In the genomic region with DNA sequence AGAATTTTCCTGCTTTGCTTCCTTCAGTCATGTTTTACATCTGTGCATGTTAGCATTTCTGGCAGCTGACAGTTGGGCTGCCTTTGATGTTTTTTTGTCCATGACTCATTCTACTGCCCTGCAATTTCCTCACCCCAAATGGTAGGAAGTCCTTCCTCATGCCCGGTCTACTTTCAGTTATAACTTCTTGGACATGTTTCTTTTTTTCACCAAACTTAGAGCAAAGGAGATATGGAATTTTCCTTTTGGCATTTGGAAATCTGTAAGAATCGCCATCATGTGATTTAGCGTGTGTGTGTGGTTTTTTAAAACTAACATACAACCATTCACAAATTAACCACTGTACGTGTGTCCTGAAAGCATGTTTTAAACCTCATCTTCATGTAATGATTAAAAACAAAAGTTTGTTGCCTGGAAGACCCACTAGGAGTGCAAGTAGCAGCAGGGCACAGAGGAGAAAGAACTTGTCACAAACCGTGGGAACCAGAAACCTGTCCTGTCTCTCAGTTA, we compare ENCODE assay signal across 8 cellular contexts.
DNase-seq lines count a peak whose midpoint lies in the region; ATAC-seq and TF ChIP-seq lines count a peak whose summit lies in the region.

No MANE protein-coding gene starts in this region.

- no peaks in the 10 kb centered on the region for H3K9me3 ChIP-seq in stomach
- no peaks in the 10 kb centered on the region for H3K9me3 ChIP-seq in Karpas-422 (ENCODE audit: low read length)

- no peak overlapping the region for H3K4me2 ChIP-seq in Karpas-422 (ENCODE audit: low read depth, low read length, poor library complexity, severe bottlenecking)

- ATAC-seq in HG03103 (IDR thresholded peaks at IDR 0.05; ENCODE audit: low read depth, unreplicated experiment): peak; percentile 75

- no peaks in the 10 kb centered on the region for H4K20me1 ChIP-seq in Karpas-422 (ENCODE audit: insufficient read depth, low read depth, low read length)

- H3K27me3 Mint-ChIP-seq in activated CD4-positive, alpha-beta T cell treated with anti-CD3 and anti-CD28 coated beads, Interleukin-2, amount 10 ng/mL, durations not matched to agents 24 days and 14 days: no peaks in the 10 kb centered on the region
- H3K27me3 Mint-ChIP-seq in activated naive CD8-positive, alpha-beta T cell treated with anti-CD3 and anti-CD28 coated beads for 36 hours: no peaks in the 10 kb centered on the region

- H3K4me3 ChIP-seq in stomach (no peak overlapping the region), Karpas-422 (ENCODE audit: low read length) (no peak overlapping the region)

- no peak for TF ChIP-seq CTCF in stomach (IDR thresholded peaks at IDR 0.05)

- no peaks in the 10 kb centered on the region for H3K79me2 ChIP-seq in Karpas-422 (ENCODE audit: low read length)

- H3K36me3 ChIP-seq in stomach (no peaks in the 10 kb centered on the region), Karpas-422 (ENCODE audit: insufficient read depth, low read length) (no peaks in the 10 kb centered on the region)

- no peak overlapping the region for H3K9ac ChIP-seq in Karpas-422 (ENCODE audit: low read length)

- H3K27ac ChIP-seq in stomach (no peak overlapping the region), Karpas-422 (ENCODE audit: low read length) (no peak overlapping the region)

- peak overlapping the region; percentile 83 for H3K27ac Mint-ChIP-seq in activated CD4-positive, alpha-beta T cell treated with anti-CD3 and anti-CD28 coated beads, Interleukin-2, amount 10 ng/mL, durations not matched to agents 24 days and 14 days
- H3K27ac Mint-ChIP-seq in activated naive CD8-positive, alpha-beta T cell treated with anti-CD3 and anti-CD28 coated beads for 36 hours: peak overlapping the region; percentile 21

- H3K9me3 Mint-ChIP-seq in activated CD4-positive, alpha-beta T cell treated with anti-CD3 and anti-CD28 coated beads, Interleukin-2, amount 10 ng/mL, durations not matched to agents 24 days and 14 days: peaks cover 14% of the 10 kb centered on the region
- H3K9me3 Mint-ChIP-seq in activated naive CD8-positive, alpha-beta T cell treated with anti-CD3 and anti-CD28 coated beads for 36 hours: no peaks in the 10 kb centered on the region

- peaks cover 26% of the 10 kb centered on the region for H3K4me1 Mint-ChIP-seq in activated CD4-positive, alpha-beta T cell treated with anti-CD3 and anti-CD28 coated beads, Interleukin-2, amount 10 ng/mL, durations not matched to agents 24 days and 14 days
- H3K4me1 Mint-ChIP-seq in activated naive CD8-positive, alpha-beta T cell treated with anti-CD3 and anti-CD28 coated beads for 36 hours: peaks cover 8% of the 10 kb centered on the region

- no peaks in the 10 kb centered on the region for H3K9me2 ChIP-seq in Karpas-422 (replicated peaks; ENCODE audit: insufficient read depth, low read length)

- no peak overlapping the region for H2AFZ ChIP-seq in Karpas-422 (ENCODE audit: low read length)

- CTCF ChIA-PET in HEK293T (lab: Yijun Ruan, JAX): no interaction called here

- 50 to 66% (median 63%) methylated on average over 5 of the region's 5 CpGs for WGBS in stomach, 5 donors

- no peak for TF ChIP-seq EP300 in stomach (IDR thresholded peaks at IDR 0.05)

- peak overlapping the region; percentile 67 for H3K4me3 Mint-ChIP-seq in activated CD4-positive, alpha-beta T cell treated with anti-CD3 and anti-CD28 coated beads, Interleukin-2, amount 10 ng/mL, durations not matched to agents 24 days and 14 days
- H3K4me3 Mint-ChIP-seq in activated naive CD8-positive, alpha-beta T cell treated with anti-CD3 and anti-CD28 coated beads for 36 hours: no peak overlapping the region

- H3K4me1 ChIP-seq in stomach (no peaks in the 10 kb centered on the region), Karpas-422 (ENCODE audit: low read length) (no peaks in the 10 kb centered on the region)

- no peak for TF ChIP-seq POLR2A in stomach (IDR thresholded peaks at IDR 0.05)

- no peaks in the 10 kb centered on the region for H3K27me3 ChIP-seq in stomach
- H3K27me3 ChIP-seq in Karpas-422 (ENCODE audit: low read length): no peaks in the 10 kb centered on the region

- POLR2A ChIA-PET in HEK293T (lab: Yijun Ruan, JAX): no interaction called here

- intact Hi-C loops in activated CD4-positive, alpha-beta T cell treated with anti-CD3 and anti-CD28 coated beads, Interleukin-2, amount 10 ng/mL, durations not matched to agents 24 days and 14 days (cut with micrococcal nuclease): loop anchor here (1.0 kb wide), 3 partner anchors 29 to 94 kb away; no protein-coding TSS in a partner anchor
- intact Hi-C loops in stomach (cut with DNase I; ENCODE audit: low total_unique reads): no loop called here

- peak; percentile 66 for DNase-seq in activated CD4-positive, alpha-beta T cell treated with anti-CD3 and anti-CD28 coated beads, Interleukin-2, amount 10 ng/mL, durations not matched to agents 24 days and 14 days
- no peak for DNase-seq in activated CD4-positive, alpha-beta T cell treated with anti-CD3 and anti-CD28 coated beads for 4 hours
- no peak for DNase-seq in activated naive CD8-positive, alpha-beta T cell treated with anti-CD3 and anti-CD28 coated beads for 36 hours
- DNase-seq in smooth muscle cell of the brain vasculature (ENCODE audit: low read depth, low spot score) (peak; percentile 15), stomach (no peak), HEK293T (ENCODE audit: extremely low spot score) (no peak), Karpas-422 (no peak)

- no peaks in the 10 kb centered on the region for H3K36me3 Mint-ChIP-seq in activated CD4-positive, alpha-beta T cell treated with anti-CD3 and anti-CD28 coated beads, Interleukin-2, amount 10 ng/mL, durations not matched to agents 24 days and 14 days (ENCODE audit: low read depth)
- no peaks in the 10 kb centered on the region for H3K36me3 Mint-ChIP-seq in activated naive CD8-positive, alpha-beta T cell treated with anti-CD3 and anti-CD28 coated beads for 36 hours

TF ChIP-seq in HEK293T, 16 proteins besides CTCF, POLR2A, EP300 and RAD21:
- TF ChIP-seq FOXK2 (IDR thresholded peaks at IDR 0.05) (no peak), SP1 (IDR thresholded peaks at IDR 0.05) (no peak), ELF4 (IDR thresholded peaks at IDR 0.05) (no peak), FOXM1 (IDR thresholded peaks at IDR 0.05; ENCODE audit: borderline replicate concordance) (no peak), ARNT (IDR thresholded peaks at IDR 0.05) (no peak), TARDBP (IDR thresholded peaks at IDR 0.05) (no peak), HDGF (IDR thresholded peaks at IDR 0.05; ENCODE audit: borderline replicate concordance) (no peak), FOXA1 (IDR thresholded peaks at IDR 0.05) (no peak), CTBP1 (IDR thresholded peaks at IDR 0.05; ENCODE audit: borderline replicate concordance) (no peak)

Comparison
In these comparisons a context has a peak if more than half of its experiments do, and no peak if none do; other contexts are left out.
1. DNase-seq: peak in activated CD4-positive, alpha-beta T cell treated with anti-CD3 and anti-CD28 coated beads, Interleukin-2, amount 10 ng/mL, durations not matched to agents 24 days and 14 days (single experiment) and smooth muscle cell of the brain vasculature (single experiment); none in activated CD4-positive, alpha-beta T cell treated with anti-CD3 and anti-CD28 coated beads for 4 hours (0 of 2), activated naive CD8-positive, alpha-beta T cell treated with anti-CD3 and anti-CD28 coated beads for 36 hours (single experiment), stomach (single experiment), HEK293T (single experiment) and Karpas-422 (single experiment).